Comparison of ENCODE assay signal across 8 cellular contexts in the genomic region with DNA sequence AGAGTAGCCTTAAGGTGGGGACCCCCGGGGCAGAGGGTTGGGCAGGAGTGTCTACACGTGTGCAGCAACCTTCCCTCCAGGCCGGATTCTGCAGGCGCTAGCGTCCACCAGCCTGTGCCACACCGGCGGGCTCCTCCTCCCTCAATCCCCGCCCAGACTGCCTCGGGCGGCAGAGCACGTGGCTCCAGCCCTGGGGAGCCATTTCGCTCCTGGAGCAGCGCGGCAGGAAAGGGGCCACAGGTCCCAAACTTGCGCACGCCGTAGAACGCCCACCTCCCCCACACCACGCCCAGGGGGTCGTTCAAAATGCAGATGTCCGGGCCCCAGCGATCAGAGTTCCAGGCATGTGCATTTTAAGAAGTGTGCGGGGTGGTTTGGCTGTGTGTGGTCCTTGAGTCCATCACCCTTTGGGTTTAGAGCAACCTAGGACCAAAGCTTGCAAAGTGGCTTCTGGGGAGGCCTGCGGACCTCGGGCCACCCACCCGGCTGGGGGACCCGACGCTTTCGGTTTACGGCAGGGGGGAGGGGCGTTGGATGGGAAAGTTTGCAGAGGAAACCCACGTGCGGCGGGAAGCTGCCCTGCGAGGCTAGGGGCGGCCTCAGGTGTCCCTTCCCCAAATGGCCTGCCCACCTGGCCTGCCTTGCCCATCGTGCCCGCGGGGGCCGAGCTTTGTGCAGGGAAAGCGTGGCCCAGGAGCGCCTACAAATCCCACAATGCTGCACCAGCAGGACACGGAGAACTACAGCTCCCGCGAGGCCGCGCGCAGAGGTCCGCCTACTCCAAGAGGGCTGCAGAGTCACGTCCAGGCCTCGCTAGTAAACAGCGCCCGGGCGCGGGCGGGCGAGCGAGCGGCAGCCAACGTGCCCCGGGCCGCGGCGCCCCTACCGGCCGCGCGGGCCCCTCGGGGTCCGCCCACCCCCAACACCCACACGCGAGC. TPM values are rescaled to one million over a fixed set of nuclear protein-coding genes. Genes with fewer than 3 reads are reported as not detected.
A peak's percentile ranks its signal among the peaks of the same experiment; 100 is the strongest.
DNase-seq lines count a peak whose midpoint lies in the region; ATAC-seq, FAIRE-seq and TF ChIP-seq lines count a peak whose summit lies in the region.

No MANE protein-coding gene starts in this region.

- intact Hi-C loops in head of caudate nucleus (cut with DNase I), result no loop called here
- intact Hi-C loops in ovary (cut with DNase I), result loop anchor here in 1 of 4 donors (5.0 kb wide), 1 partner anchor 56 kb away; no protein-coding TSS in a partner anchor

- no peak for TF ChIP-seq RAD21 in SK-N-SH (IDR thresholded peaks at IDR 0.05; ENCODE audit: low read length)

- peak overlapping the region; percentile 100 for H3K4me2 ChIP-seq in SK-N-SH

- H4K20me1 ChIP-seq in SK-N-SH (ENCODE audit: insufficient read depth), result no peaks in the 10 kb centered on the region

- H3K4me3 ChIP-seq in SK-N-SH (ENCODE audit: low read depth in 2 of 2, low read length in 1 of 2) (peak overlapping the region; percentile 65 to 84), ovary (peak overlapping the region; percentile 88), thymus (ENCODE audit: low read length) (peak overlapping the region; percentile 94)

- H3K27me3 ChIP-seq in SK-N-SH (ENCODE audit: insufficient read depth) (no peaks in the 10 kb centered on the region), ovary (no peaks in the 10 kb centered on the region), thymus (ENCODE audit: control insufficient read depth, insufficient read depth) (no peaks in the 10 kb centered on the region)

- no peaks in the 10 kb centered on the region for H3K9me2 ChIP-seq in SK-N-SH

- H3K27ac Mint-ChIP-seq in activated naive CD4-positive, alpha-beta T cell treated with anti-CD3 and anti-CD28 coated beads, Interleukin-2, amount 50 U/mL, for 72 hours, result peak overlapping the region; percentile 82 to 91

- H3K36me3 ChIP-seq in SK-N-SH (replicated peaks in 1 of 2; ENCODE audit: control insufficient read depth in 1 of 2, insufficient read depth in 2 of 2, low read length in 1 of 2) (no peaks in the 10 kb centered on the region), ovary (no peaks in the 10 kb centered on the region), thymus (ENCODE audit: control insufficient read depth, insufficient read depth) (peaks cover 3% of the 10 kb centered on the region)

- peaks cover 17% of the 10 kb centered on the region for H3F3A ChIP-seq in SK-N-SH (replicated peaks; ENCODE audit: insufficient read depth)

- peak; percentile 84 for DNase-seq in HEK293T (ENCODE audit: extremely low spot score)
- DNase-seq in NAMALWA (ENCODE audit: low spot score), result peak; percentile 94
- DNase-seq in SK-N-SH, result peak; percentile 90
- DNase-seq in activated naive CD4-positive, alpha-beta T cell treated with anti-CD3 and anti-CD28 coated beads, Interleukin-2, amount 50 U/mL, for 72 hours (ENCODE audit: low spot score in 2 of 2), result peak; percentile 84 to 86
- peak; percentile 91 to 99 (median 97) for DNase-seq in head of caudate nucleus
- DNase-seq in ovary, result peak; percentile 86 to 92 (median 89)

- POLR2A ChIA-PET in HEK293T (lab: Yijun Ruan, JAX), result interaction anchor here (0.6 to 3.2 kb wide), 14 partner anchors 10 to 102 kb away, joined by 3 to 18 read pairs (median 4); a partner anchor contains a TSS
- POLR2A ChIA-PET in SK-N-SH (lab: Yijun Ruan, JAX), result interaction anchor here (1.0 to 4.0 kb wide), 9 partner anchors 9 to 289 kb away, joined by 3 to 22 read pairs (median 4); no protein-coding TSS in a partner anchor

- no peak for TF ChIP-seq EP300 in SK-N-SH (IDR thresholded peaks at IDR 0.05; ENCODE audit: borderline replicate concordance in 1 of 2, low read depth in 1 of 2, low read length in 1 of 2)
- TF ChIP-seq EP300 in ovary (IDR thresholded peaks at IDR 0.05), result no peak

- H3K4me1 ChIP-seq in SK-N-SH (ENCODE audit: control insufficient read depth in 1 of 2, insufficient read depth in 2 of 2, low read depth in 1 of 2, low read length in 1 of 2), result peaks cover 0 to 12% of the 10 kb centered on the region in 2 experiments; a peak in 1 of 4 replicates
- peaks cover 7% of the 10 kb centered on the region for H3K4me1 ChIP-seq in ovary (ENCODE audit: insufficient read depth)
- H3K4me1 ChIP-seq in thymus (ENCODE audit: control insufficient read depth, insufficient read depth, low read length), result peaks cover 10% of the 10 kb centered on the region

- FAIRE-seq in G401.6 (lab: Jason Lieb, UNC), result peak; percentile 42

- peaks cover 50% of the 10 kb centered on the region for H3K79me2 ChIP-seq in SK-N-SH (ENCODE audit: insufficient read depth)

- no peaks in the 10 kb centered on the region for H3K9me3 Mint-ChIP-seq in activated naive CD4-positive, alpha-beta T cell treated with anti-CD3 and anti-CD28 coated beads, Interleukin-2, amount 50 U/mL, for 72 hours

- H3K9ac ChIP-seq in SK-N-SH, result peak overlapping the region; percentile 84

- H3K9me3 ChIP-seq in SK-N-SH (no peaks in the 10 kb centered on the region), ovary (no peaks in the 10 kb centered on the region), thymus (ENCODE audit: control insufficient read depth) (no peaks in the 10 kb centered on the region)

- H2AFZ ChIP-seq in SK-N-SH (ENCODE audit: low read depth), result peak overlapping the region; percentile 95

- ATAC-seq in activated naive CD4-positive, alpha-beta T cell treated with anti-CD3 and anti-CD28 coated beads, Interleukin-2, amount 50 U/mL, for 72 hours, result peak; percentile 84

- TF ChIP-seq CTCF in SK-N-SH (IDR thresholded peaks at IDR 0.05) (no peak), ovary (IDR thresholded peaks at IDR 0.05) (peak in 1 of 3 donors; percentile 21)

- no peaks in the 10 kb centered on the region for H3K36me3 Mint-ChIP-seq in activated naive CD4-positive, alpha-beta T cell treated with anti-CD3 and anti-CD28 coated beads, Interleukin-2, amount 50 U/mL, for 72 hours

- peak; percentile 21 for TF ChIP-seq POLR2A in ovary (IDR thresholded peaks at IDR 0.05)

- H3K27ac ChIP-seq in SK-N-SH (ENCODE audit: low read depth in 2 of 2, low read length in 1 of 2) (peak overlapping the region; percentile 79 to 91), ovary (peak overlapping the region; percentile 78 to 81), thymus (ENCODE audit: low read depth) (peak overlapping the region; percentile 89)

- CTCF ChIA-PET in HEK293T (lab: Yijun Ruan, JAX), result interaction anchor here (0.7 to 1.0 kb wide), 2 partner anchors 10 to 28 kb away, joined by 3 to 4 read pairs; no protein-coding TSS in a partner anchor
- CTCF ChIA-PET in SK-N-SH (lab: Yijun Ruan, JAX), result interaction anchor here (0.8 to 18.0 kb wide), 13 partner anchors 11 to 333 kb away, joined by 3 to 203 read pairs (median 14); no protein-coding TSS in a partner anchor

- 1% methylated on average over 18 of the region's 72 CpGs for WGBS in SK-N-SH (ENCODE audit: low lambda C conversion rate)
- WGBS in ovary, 3 donors, result 0 to 1% (median 1%) methylated on average over 62 to 72 of the region's 72 CpGs
- under 1% methylated on average over 72 of the region's 72 CpGs for WGBS in thymus

TF ChIP-seq in HEK293T, 16 proteins besides CTCF, POLR2A, EP300 and RAD21:
- no peak for TF ChIP-seq FOXK2 (IDR thresholded peaks at IDR 0.05)
- TF ChIP-seq ELF4 (IDR thresholded peaks at IDR 0.05), result 0 out of 2 replicates have a peak, but pooled peaks have one; percentile 16
- TF ChIP-seq ARNT (IDR thresholded peaks at IDR 0.05), result peak; percentile 66
- peak; percentile 93 for TF ChIP-seq L3MBTL2 (conservative IDR thresholded peaks at IDR 0.05)

RNA-seq across cellular contexts. Expression of a gene that starts 1.4 kb away (rescaled TPM):
- polyA plus RNA-seq in SK-N-SH (2012; rRNA removed), result 8.8 and 13.1 TPM in 2 replicates
- 5.4 and 7.4 TPM in 2 replicates for polyA plus RNA-seq in SK-N-SH (2012; cell fraction: cytosol; rRNA removed)
- 13.6 and 21.0 TPM in 2 replicates for polyA plus RNA-seq in SK-N-SH (2012; cell fraction: nucleus; rRNA removed)
- 10 to 100 TPM; 10.1 to 28.4 TPM for total RNA-seq in activated naive CD4-positive, alpha-beta T cell treated with anti-CD3 and anti-CD28 coated beads, Interleukin-2, amount 50 U/mL, for 72 hours
- 10 to 100 TPM in 5 of 7 donors, 1 to 10 TPM in 2; 3.7 to 23.7 (median 18.3) TPM for total RNA-seq in ovary
- 10 to 100 TPM in 1 of 2 donors, 1 to 10 TPM in 1; 2.1 to 14.0 TPM for polyA plus RNA-seq in ovary
- 8.7 TPM for polyA plus RNA-seq in thymus

RNA-seq across cellular contexts. Expression of a gene that starts 29.6 kb away (rescaled TPM):
- polyA plus RNA-seq in SK-N-SH (2012; rRNA removed), result not detected in 2 replicates
- polyA plus RNA-seq in SK-N-SH (2012; cell fraction: cytosol; rRNA removed), result 0.01 and 0.03 TPM in 2 replicates
- polyA plus RNA-seq in SK-N-SH (2012; cell fraction: nucleus; rRNA removed), result not detected in 2 replicates
- not detected for total RNA-seq in activated naive CD4-positive, alpha-beta T cell treated with anti-CD3 and anti-CD28 coated beads, Interleukin-2, amount 50 U/mL, for 72 hours
- 1 to 10 TPM in 3 of 7 donors, under 1 TPM in 4; under 0.01 to 2.1 (median 0.78) TPM for total RNA-seq in ovary
- 1 to 10 TPM; 1.1 to 7.5 TPM for polyA plus RNA-seq in ovary
- 1.1 TPM for polyA plus RNA-seq in thymus

RNA-seq across cellular contexts. Expression of a gene that starts 44.4 kb away (rescaled TPM):
- 3.3 and 6.5 TPM in 2 replicates for polyA plus RNA-seq in SK-N-SH (2012; rRNA removed)
- polyA plus RNA-seq in SK-N-SH (2012; cell fraction: cytosol; rRNA removed), result 3.5 and 5.8 TPM in 2 replicates
- 18.3 and 22.6 TPM in 2 replicates for polyA plus RNA-seq in SK-N-SH (2012; cell fraction: nucleus; rRNA removed)
- under 1 TPM; 0.16 to 0.80 TPM for total RNA-seq in activated naive CD4-positive, alpha-beta T cell treated with anti-CD3 and anti-CD28 coated beads, Interleukin-2, amount 50 U/mL, for 72 hours
- 10 to 100 TPM in 5 of 7 donors, 1 to 10 TPM in 2; 5.1 to 79.5 (median 49.8) TPM for total RNA-seq in ovary
- 10 to 100 TPM in 1 of 2 donors, 1 to 10 TPM in 1; 1.6 to 24.6 TPM for polyA plus RNA-seq in ovary
- polyA plus RNA-seq in thymus, result 3.0 TPM

Comparison
In these comparisons a context has a peak if more than half of its experiments do, and no peak if none do; other contexts are left out.
1. Peak in every context shown above with its lines: DNase-seq, ATAC-seq, H3K4me3 ChIP-seq and H3K27ac ChIP-seq.